Comparison of ENCODE assay signal across 17 cellular contexts in genomic region chr3:114794894-114795630, GRCh38.
DNase-seq lines count a peak whose midpoint lies in the region; ATAC-seq, FAIRE-seq and TF ChIP-seq lines count a peak whose summit lies in the region.
"Had no signal": no experiment of that assay in that cellular context is flagged by ENCODE, and none has a peak within 500 bp of the region (broad histone marks: within the 10 kb centered on the region; RNA-seq: fewer than 3 reads in every experiment).

No MANE protein-coding gene starts in this region.

- H3K79me2 ChIP-seq in GM23338 (replicated peaks; ENCODE audit: insufficient read depth) = no peaks in the 10 kb centered on the region

- H3K4me3 Mint-ChIP-seq in GM23338 (no peak overlapping the region; the same call in 2 of the 3 replicates), WTC11 (no peak overlapping the region; the same call in 1 of the 2 replicates), nephron (no peak overlapping the region)
- H3K4me3 Mint-ChIP-seq in CD4-positive, alpha-beta memory T cell = no peak overlapping the region
- H3K4me3 Mint-ChIP-seq: CD4-positive, CD25-positive, alpha-beta regulatory T cell had no signal

- H3K4me3 ChIP-seq in GM23338 (no peak overlapping the region), kidney (ENCODE audit: low read length in 2 of 2) (peak overlapping the region in 1 of 2 donors; percentile 19)
- no peak overlapping the region for H3K4me3 ChIP-seq in CD4-positive, alpha-beta memory T cell (ENCODE audit: low read length in 2 of 2)
- H3K4me3 ChIP-seq: BLaER1 treated with 17β-estradiol and CSF1 and Interleukin-3, amounts not matched to agents 10 nM and 100 nM had no signal

- FAIRE-seq in kidney (lab: Jason Lieb, UNC) = peak; percentile 21
- FAIRE-seq: GM12891 had no signal

- ATAC-seq in GM23338 = peak; percentile 35; the same call in 1 of the 3 replicates
- peak; percentile 57 for ATAC-seq in WTC11
- no peak for ATAC-seq in HG03097 (IDR thresholded peaks at IDR 0.05; ENCODE audit: low FRiP score, unreplicated experiment)
- ATAC-seq: HCT116 had no signal

- peak; percentile 24 for DNase-seq in GM23338 (ENCODE audit: low spot score)
- no peak for DNase-seq in WTC11 (ENCODE audit: low spot score)
- no peak for DNase-seq in kidney
- no peak for DNase-seq in GM19240 (ENCODE audit: insufficient read length, low spot score)
- DNase-seq in CD4-positive, alpha-beta memory T cell = no peak
- DNase-seq: ACHN; Calu3; CD4-positive, CD25-positive, alpha-beta regulatory T cell; DMS 273 treated with DMSO at 0.1 percent for 48 hours; DMS79; GOT3; IMR-90 had no signal

- H3K27ac ChIP-seq in GM23338 (ENCODE audit: low read depth) = no peak overlapping the region
- peak overlapping the region in 1 of 2 donors; percentile 16 for H3K27ac ChIP-seq in kidney (ENCODE audit: low read depth in 2 of 2, low read length in 2 of 2)
- H3K27ac ChIP-seq in CD4-positive, alpha-beta memory T cell (ENCODE audit: low read depth, low read length) = no peak overlapping the region
- H3K27ac ChIP-seq: BLaER1 treated with 17β-estradiol and CSF1 and Interleukin-3, amounts not matched to agents 10 nM and 100 nM had no signal

- CTCF ChIA-PET in WTC11 (lab: Charles Lee) = no interaction called here
- CTCF ChIA-PET in CD4-positive, alpha-beta memory T cell (lab: Charles Lee; ENCODE audit: partially characterized antibody) = no interaction called here

- H2AFZ ChIP-seq in GM23338 = no peak overlapping the region

- no peak for TF ChIP-seq CTCF in GM23338 (conservative IDR thresholded peaks at IDR 0.05; ENCODE audit: low read depth in 2 of 2)
- TF ChIP-seq CTCF in WTC11 (IDR thresholded peaks at IDR 0.05) = no peak
- no peak for TF ChIP-seq CTCF in kidney (IDR thresholded peaks at IDR 0.05; ENCODE audit: borderline replicate concordance, extremely low read depth, insufficient read depth)
- no peak for TF ChIP-seq CTCF in nephron (IDR thresholded peaks at IDR 0.05; ENCODE audit: unreplicated experiment in 3 of 3)

- H3K27me3 ChIP-seq in GM23338 (ENCODE audit: insufficient read depth) = no peaks in the 10 kb centered on the region
- no peaks in the 10 kb centered on the region for H3K27me3 ChIP-seq in CD4-positive, alpha-beta memory T cell (ENCODE audit: insufficient read depth, low read length)
- H3K27me3 ChIP-seq: BLaER1 treated with 17β-estradiol and CSF1 and Interleukin-3, amounts not matched to agents 10 nM and 100 nM had no signal

- H3K4me2 ChIP-seq in GM23338 = no peak overlapping the region
- H3K4me2 ChIP-seq: BLaER1 treated with 17β-estradiol and CSF1 and Interleukin-3, amounts not matched to agents 10 nM and 100 nM had no signal

- intact Hi-C loops in kidney (cut with DNase I) = no loop called here
- intact Hi-C loops in CD4-positive, alpha-beta memory T cell (cut with micrococcal nuclease) = no loop called here

- H3K4me1 Mint-ChIP-seq in GM23338 (peaks cover 10% of the 10 kb centered on the region), WTC11 (peaks cover 13% of the 10 kb centered on the region), nephron (no peaks in the 10 kb centered on the region)
- peaks cover 4 to 11% (median 7%) of the 10 kb centered on the region in 4 donors for H3K4me1 Mint-ChIP-seq in CD4-positive, alpha-beta memory T cell

- H3K9ac ChIP-seq in kidney (ENCODE audit: low read length in 2 of 2) = no peak overlapping the region
- H3K9ac ChIP-seq: BLaER1 treated with 17β-estradiol and CSF1 and Interleukin-3, amounts not matched to agents 10 nM and 100 nM had no signal

- H3K4me1 ChIP-seq in GM23338 (ENCODE audit: insufficient read depth) (0 out of 2 replicates have a peak, but pooled peaks cover 7% of the 10 kb centered on the region), kidney (ENCODE audit: control insufficient read depth in 1 of 2, insufficient read depth in 1 of 2, low read depth in 1 of 2, low read length in 2 of 2) (peaks cover 0 to 5% of the 10 kb centered on the region in 2 donors)
- no peaks in the 10 kb centered on the region for H3K4me1 ChIP-seq in CD4-positive, alpha-beta memory T cell (ENCODE audit: insufficient read depth, low read length)

- no peaks in the 10 kb centered on the region for H3F3A ChIP-seq in GM23338 (replicated peaks; ENCODE audit: low read depth)

- H3K27ac Mint-ChIP-seq in GM23338 = peak overlapping the region; percentile 57
- H3K27ac Mint-ChIP-seq in WTC11 = 0 out of 2 replicates have a peak overlapping the region, but pooled peaks have one; percentile 67
- H3K27ac Mint-ChIP-seq in nephron = peak overlapping the region in 2 of 3 experiments; percentile 20 to 35
- H3K27ac Mint-ChIP-seq in CD4-positive, alpha-beta memory T cell = no peak overlapping the region

- H3K9me3 ChIP-seq in kidney (ENCODE audit: control insufficient read depth in 1 of 2, low read length in 2 of 2) = no peaks in the 10 kb centered on the region
- no peaks in the 10 kb centered on the region for H3K9me3 ChIP-seq in CD4-positive, alpha-beta memory T cell (ENCODE audit: control insufficient read depth in 1 of 2, low read length in 2 of 2)
- H3K9me3 ChIP-seq: BLaER1 treated with 17β-estradiol and CSF1 and Interleukin-3, amounts not matched to agents 10 nM and 100 nM had no signal

- H4K20me1 ChIP-seq in GM23338 (replicated peaks; ENCODE audit: insufficient read depth) = no peaks in the 10 kb centered on the region
- H4K20me1 ChIP-seq: BLaER1 treated with 17β-estradiol and CSF1 and Interleukin-3, amounts not matched to agents 10 nM and 100 nM had no signal

- H3K36me3 ChIP-seq in GM23338 (ENCODE audit: insufficient read depth) (no peaks in the 10 kb centered on the region), kidney (ENCODE audit: control insufficient read depth in 1 of 2, insufficient read depth in 2 of 2, low read length in 2 of 2) (no peaks in the 10 kb centered on the region)
- no peaks in the 10 kb centered on the region for H3K36me3 ChIP-seq in CD4-positive, alpha-beta memory T cell (ENCODE audit: insufficient read depth, low read length)
- H3K36me3 ChIP-seq: BLaER1 treated with 17β-estradiol and CSF1 and Interleukin-3, amounts not matched to agents 10 nM and 100 nM had no signal

- H3K36me3 Mint-ChIP-seq in GM23338 (ENCODE audit: low read depth) (no peaks in the 10 kb centered on the region), WTC11 (no peaks in the 10 kb centered on the region), nephron (ENCODE audit: low read depth) (no peaks in the 10 kb centered on the region)
- H3K36me3 Mint-ChIP-seq in CD4-positive, alpha-beta memory T cell = peaks cover 8 to 32% of the 10 kb centered on the region in 2 donors

- H3K9me2 ChIP-seq in GM23338 (ENCODE audit: insufficient read depth) = no peaks in the 10 kb centered on the region

- H3K9me3 Mint-ChIP-seq in GM23338 (no peaks in the 10 kb centered on the region), WTC11 (no peaks in the 10 kb centered on the region), nephron (no peaks in the 10 kb centered on the region)
- no peaks in the 10 kb centered on the region for H3K9me3 Mint-ChIP-seq in CD4-positive, alpha-beta memory T cell

- POLR2A ChIA-PET in WTC11 (lab: Charles Lee) = no interaction called here
- POLR2A ChIA-PET in CD4-positive, alpha-beta memory T cell (lab: Charles Lee; ENCODE audit: partially characterized antibody) = no interaction called here

- H3K27me3 Mint-ChIP-seq in GM23338 (ENCODE audit: insufficient read depth, low read depth, poor library complexity) (no peaks in the 10 kb centered on the region), WTC11 (ENCODE audit: low read depth) (no peaks in the 10 kb centered on the region), nephron (ENCODE audit: low read depth) (no peaks in the 10 kb centered on the region)
- no peaks in the 10 kb centered on the region for H3K27me3 Mint-ChIP-seq in CD4-positive, alpha-beta memory T cell
- H3K27me3 Mint-ChIP-seq: CD4-positive, CD25-positive, alpha-beta regulatory T cell had no signal

TF ChIP-seq in GM23338, 12 proteins besides CTCF, POLR2A, EP300 and RAD21 (continues in another document):
- no peak for TF ChIP-seq POLR2AphosphoS5 (IDR thresholded peaks at IDR 0.05; ENCODE audit: low read depth)

TF ChIP-seq in WTC11, 78 proteins besides CTCF, POLR2A, EP300 and RAD21 (continues in another document):
- TF ChIP-seq E2F1 (CRISPR knock-in tag; IDR thresholded peaks at IDR 0.05) = no peak
- TF ChIP-seq USF1 (CRISPR knock-in tag; IDR thresholded peaks at IDR 0.05) = no peak

Comparison
In these comparisons a context has a peak if more than half of its experiments do, and no peak if none do; other contexts are left out.
1. H3K27ac Mint-ChIP-seq: peak in GM23338 (single experiment), WTC11 (single experiment) and nephron (2 of 3); none in CD4-positive, alpha-beta memory T cell (0 of 7).